Comparison of ENCODE assay signal across 1 cellular context in genomic region chr3:156729460-156730179, GRCh38.
TF ChIP-seq lines count a peak whose summit lies in the region.

No MANE protein-coding gene starts in this region.

TF ChIP-seq in HepG2, 621 proteins besides CTCF, POLR2A, EP300 and RAD21 (continued from another document):
- no peak for TF ChIP-seq MTF2 (CRISPR knock-in tag; IDR thresholded peaks at IDR 0.05; ENCODE audit: borderline replicate concordance)
- no peak for TF ChIP-seq NFYC (CRISPR knock-in tag; IDR thresholded peaks at IDR 0.05)
- TF ChIP-seq RXRA (CRISPR knock-in tag; IDR thresholded peaks at IDR 0.05): no peak
- TF ChIP-seq TAF15 (IDR thresholded peaks at IDR 0.05; ENCODE audit: low read depth, low read length, poor library complexity, severe bottlenecking): no peak
- TF ChIP-seq MAFK (conservative IDR thresholded peaks at IDR 0.05 in 1 of 2, IDR thresholded peaks at IDR 0.05 in 1 of 2; ENCODE audit: low read length in 2 of 2): 0 out of 4 replicates have a peak, but pooled peaks of 1 of the 2 experiments have one; percentile 0
- TF ChIP-seq LCORL (IDR thresholded peaks at IDR 0.05): no peak
- 0 out of 2 replicates have a peak, but pooled peaks have one; percentile 51 for TF ChIP-seq LCORL (CRISPR knock-in tag; IDR thresholded peaks at IDR 0.05)
- no peak for TF ChIP-seq KAT7 (CRISPR knock-in tag; IDR thresholded peaks at IDR 0.05; ENCODE audit: borderline replicate concordance)
- no peak for TF ChIP-seq ZNF354B (CRISPR knock-in tag; IDR thresholded peaks at IDR 0.05)
- TF ChIP-seq MLLT10 (CRISPR knock-in tag; IDR thresholded peaks at IDR 0.05): no peak
- TF ChIP-seq ZFP91 (CRISPR knock-in tag; IDR thresholded peaks at IDR 0.05; ENCODE audit: borderline replicate concordance): 0 out of 2 replicates have a peak, but pooled peaks have one; percentile 16
- no peak for TF ChIP-seq ZNF572 (CRISPR knock-in tag; IDR thresholded peaks at IDR 0.05)
- no peak for TF ChIP-seq DDIT3 (CRISPR knock-in tag; IDR thresholded peaks at IDR 0.05)
- no peak for TF ChIP-seq ZBTB20 (CRISPR knock-in tag; IDR thresholded peaks at IDR 0.05; ENCODE audit: borderline replicate concordance, low read depth)
- no peak for TF ChIP-seq ZNF431 (CRISPR knock-in tag; IDR thresholded peaks at IDR 0.05; ENCODE audit: borderline replicate concordance, low read depth)
- TF ChIP-seq ZMYM4 (CRISPR knock-in tag; IDR thresholded peaks at IDR 0.05): 0 out of 2 replicates have a peak, but pooled peaks have one; percentile 51
- TF ChIP-seq EED (CRISPR knock-in tag; IDR thresholded peaks at IDR 0.05): no peak
